In the genomic region with DNA sequence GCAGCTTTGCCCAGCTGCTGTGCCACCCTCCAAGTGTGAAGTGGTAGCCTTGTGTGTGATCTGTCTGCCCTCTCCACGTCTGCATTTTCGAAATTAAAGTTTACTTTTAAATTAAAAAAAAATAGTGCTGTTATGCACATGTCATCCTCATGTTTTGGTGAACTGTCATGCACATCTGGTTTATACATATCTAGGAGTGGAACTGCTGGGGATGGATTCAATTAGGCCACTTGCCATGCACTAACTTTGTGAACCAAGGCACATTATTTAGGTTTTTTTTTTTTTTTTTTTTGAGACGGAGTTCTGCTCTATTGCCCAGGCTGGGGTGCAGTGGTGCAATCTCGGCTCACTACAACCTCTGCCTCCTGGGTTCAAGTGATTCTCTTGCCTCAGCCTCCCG, we compare ENCODE assay signal across 29 cellular contexts. TPM values are rescaled to one million over a fixed set of nuclear protein-coding genes. Genes with fewer than 3 reads are reported as not detected.
DNase-seq lines count a peak whose midpoint lies in the region; ATAC-seq, FAIRE-seq and TF ChIP-seq lines count a peak whose summit lies in the region.
"Had no signal": no experiment of that assay in that cellular context is flagged by ENCODE, and none has a peak within 500 bp of the region (broad histone marks: within the 10 kb centered on the region; RNA-seq: fewer than 3 reads in every experiment).

No MANE protein-coding gene starts in this region.

- H3K4me1 ChIP-seq in CD8-positive, alpha-beta T cell (ENCODE audit: insufficient read depth, low read length) = peaks cover 57% of the 10 kb centered on the region
- peaks cover 79% of the 10 kb centered on the region for H3K4me1 ChIP-seq in OCI-LY1 (ENCODE audit: insufficient read depth, low read length, severe bottlenecking)
- no peaks in the 10 kb centered on the region for H3K4me1 ChIP-seq in pancreas

- no peak overlapping the region for H3K4me3 Mint-ChIP-seq in CD8-positive, alpha-beta T cell
- H3K4me3 Mint-ChIP-seq: CD14-positive monocyte, GM23338 had no signal

- H3K27ac ChIP-seq in CD8-positive, alpha-beta T cell (ENCODE audit: low read depth, low read length) = no peak overlapping the region
- peak overlapping the region; percentile 92 for H3K27ac ChIP-seq in OCI-LY1 (ENCODE audit: low read depth, low read length, poor library complexity, severe bottlenecking)
- no peak overlapping the region for H3K27ac ChIP-seq in pancreas

- peak overlapping the region; percentile 17; the same call in 1 of the 2 replicates for H3K9ac ChIP-seq in OCI-LY1 (ENCODE audit: low read length)

- POLR2A ChIA-PET in BJ (lab: Charles Lee) = no interaction called here
- POLR2A ChIA-PET in CD8-positive, alpha-beta T cell (lab: Charles Lee) = interaction anchor here (1.4 kb wide), 1 partner anchor 14 kb away, joined by 3 read pairs; no protein-coding TSS in a partner anchor

- H3K9me2 ChIP-seq in OCI-LY1 (ENCODE audit: low read depth, low read length) = no peaks in the 10 kb centered on the region

- H3K9me3 ChIP-seq in CD8-positive, alpha-beta T cell (ENCODE audit: low read length) = no peaks in the 10 kb centered on the region
- no peaks in the 10 kb centered on the region for H3K9me3 ChIP-seq in OCI-LY1 (ENCODE audit: low read length)
- H3K9me3 ChIP-seq in pancreas = no peaks in the 10 kb centered on the region
- H3K9me3 ChIP-seq: Caco-2 had no signal

- H3K27me3 Mint-ChIP-seq in CD8-positive, alpha-beta T cell (ENCODE audit: low read depth) = no peaks in the 10 kb centered on the region

- TF ChIP-seq CTCF in BJ (IDR thresholded peaks at IDR 0.05; ENCODE audit: insufficient read depth, low read depth, low read length) (no peak), OCI-LY1 (IDR thresholded peaks at IDR 0.05; ENCODE audit: low read length) (no peak), pancreas (IDR thresholded peaks at IDR 0.05) (no peak)
- TF ChIP-seq CTCF in CD8-positive, alpha-beta T cell (IDR thresholded peaks at IDR 0.05) = no peak

- H3K4me1 Mint-ChIP-seq in CD8-positive, alpha-beta T cell (ENCODE audit: low read depth) = peaks cover 65% of the 10 kb centered on the region

- DNase-seq in BJ (ENCODE audit: low read depth) (peak; percentile 7), fibroblast of gingiva (ENCODE audit: low read depth) (peak; percentile 73), SIG-M5 (lab: John Stamatoyannopoulos, UW) (no peak), pancreas (no peak)
- no peak for DNase-seq in CD8-positive, alpha-beta T cell
- no peak for DNase-seq in stimulated activated CD4-positive, alpha-beta T cell treated with anti-CD3 and anti-CD28 coated beads, Interleukin-15, amount 100 ng/mL, for 24 hours
- DNase-seq: Caco-2, DMS 273 treated with DMSO at 0.1 percent for 48 hours, DND-41, HCEC 1CT, Kasumi-1, NCI-H1694 treated with DMSO at 0.1 percent for 48 hours, NCI-H2081 treated with DMSO at 0.1 percent for 48 hours, NCI-H2171 treated with DMSO at 0.1 percent for 48 hours, NCI-H524 treated with DMSO at 0.1 percent for 48 hours, NCI-H82, OCI-M1, SW 1271 had no signal

- no peaks in the 10 kb centered on the region for H4K20me1 ChIP-seq in OCI-LY1 (ENCODE audit: insufficient read depth, low read length)

- H3F3A ChIP-seq in OCI-LY1 (ENCODE audit: insufficient read depth, low read length) = peaks cover 4% of the 10 kb centered on the region; the same call in 1 of the 2 replicates

- H3K4me3 ChIP-seq in BJ (ENCODE audit: low read depth, low read length) (no peak overlapping the region), OCI-LY1 (ENCODE audit: low read depth, low read length, poor library complexity, severe bottlenecking) (no peak overlapping the region), pancreas (no peak overlapping the region)
- H3K4me3 ChIP-seq in CD8-positive, alpha-beta T cell (ENCODE audit: low read depth, low read length) = no peak overlapping the region
- H3K4me3 ChIP-seq: GM23338 had no signal

- H3K9me3 Mint-ChIP-seq in CD8-positive, alpha-beta T cell = no peaks in the 10 kb centered on the region
- H3K9me3 Mint-ChIP-seq: GM23338 had no signal

- H3K36me3 ChIP-seq in BJ (ENCODE audit: control insufficient read depth, insufficient read depth, low read length) (no peaks in the 10 kb centered on the region), OCI-LY1 (ENCODE audit: insufficient read depth, low read length) (peaks cover 11% of the 10 kb centered on the region), pancreas (no peaks in the 10 kb centered on the region)
- no peaks in the 10 kb centered on the region for H3K36me3 ChIP-seq in CD8-positive, alpha-beta T cell (ENCODE audit: insufficient read depth, low read length)

- 65 to 72% methylated on average over 5 of the region's 5 CpGs for WGBS in pancreas, 2 donors

- H3K36me3 Mint-ChIP-seq in CD8-positive, alpha-beta T cell = no peaks in the 10 kb centered on the region

- H2AFZ ChIP-seq in OCI-LY1 (ENCODE audit: low read length) = no peak overlapping the region
- H2AFZ ChIP-seq: GM23338 had no signal

- no peak for FAIRE-seq in pancreas (lab: Jason Lieb, UNC)
- FAIRE-seq: GM12892, RCC 7860 had no signal

- no peaks in the 10 kb centered on the region for H3K79me2 ChIP-seq in OCI-LY1 (ENCODE audit: insufficient read depth, low read length)

- ATAC-seq in CD8-positive, alpha-beta T cell = no peak
- ATAC-seq in HG02623 (IDR thresholded peaks at IDR 0.05; ENCODE audit: unreplicated experiment) (no peak), pancreas (no peak)
- ATAC-seq: GM23338, Right ventricle myocardium inferior had no signal

- CTCF ChIA-PET in BJ (lab: Yijun Ruan, JAX) = interaction anchor here (1.1 to 1.2 kb wide), 2 partner anchors 14 to 27 kb away, joined by 3 read pairs; no protein-coding TSS in a partner anchor
- CTCF ChIA-PET in CD8-positive, alpha-beta T cell (lab: Charles Lee) = interaction anchor here (3.8 kb wide), 1 partner anchor 27 kb away, joined by 15 read pairs; no protein-coding TSS in a partner anchor

- no peak overlapping the region for H3K4me2 ChIP-seq in OCI-LY1 (ENCODE audit: low read length)
- H3K4me2 ChIP-seq: GM23338 had no signal

- H3K27me3 ChIP-seq in BJ (ENCODE audit: control insufficient read depth, insufficient read depth, low read length) (no peaks in the 10 kb centered on the region), OCI-LY1 (ENCODE audit: insufficient read depth, low read length) (no peaks in the 10 kb centered on the region), pancreas (no peaks in the 10 kb centered on the region)
- no peaks in the 10 kb centered on the region for H3K27me3 ChIP-seq in CD8-positive, alpha-beta T cell (ENCODE audit: insufficient read depth, low read length)

- intact Hi-C loops in CD8-positive, alpha-beta T cell (cut with DNase I, micrococcal nuclease) = loop anchor here (5.0 kb wide), 2 partner anchors 61 to 131 kb away; a partner anchor contains a TSS
- intact Hi-C loops in pancreas (cut with DNase I) = no loop called here

- peak overlapping the region; percentile 76 for H3K27ac Mint-ChIP-seq in CD8-positive, alpha-beta T cell
- H3K27ac Mint-ChIP-seq: CD14-positive monocyte, GM23338 had no signal

RNA-seq across cellular contexts. Expression of a gene that starts 3.6 kb away (rescaled TPM):
- polyA plus RNA-seq in BJ (2011; rRNA removed) (not detected in 2 replicates), pancreas (not detected)
- not detected in 2 replicates for polyA minus RNA-seq in BJ (2011; rRNA and poly(A)+ RNA removed)
- total RNA-seq in CD8-positive, alpha-beta T cell = not detected
- not detected for total RNA-seq in pancreas
- total RNA-seq: A673, Caco-2, G401, GM23338, MCF 10A, Right ventricle myocardium inferior, SK-MEL-5 had no signal
- polyA plus RNA-seq: CD14-positive monocyte, GM23338 had no signal

RNA-seq across cellular contexts. Expression of a gene that starts 56.3 kb away (rescaled TPM):
- polyA plus RNA-seq in BJ (2011; rRNA removed) (6.4 and 9.8 TPM in 2 replicates), pancreas (10 to 100 TPM in 1 of 2 donors, 1 to 10 TPM in 1; 4.7 to 14.5 TPM)
- 13.2 and 13.4 TPM in 2 replicates for polyA minus RNA-seq in BJ (2011; rRNA and poly(A)+ RNA removed)
- 1 to 10 TPM in 1 of 2 experiments, under 1 TPM in 1; 0.49 to 1.1 TPM for total RNA-seq in CD8-positive, alpha-beta T cell
- total RNA-seq in pancreas = 1 to 10 TPM; 4.7 to 8.0 (median 5.7) TPM

Comparison
In these comparisons a context has a peak if more than half of its experiments do, and no peak if none do; other contexts are left out.
1. DNase-seq: peak in BJ (single experiment) and fibroblast of gingiva (single experiment); none in CD8-positive, alpha-beta T cell (0 of 7), SIG-M5 (single experiment), stimulated activated CD4-positive, alpha-beta T cell treated with anti-CD3 and anti-CD28 coated beads, Interleukin-15, amount 100 ng/mL, for 24 hours (single experiment) and pancreas (0 of 6).
2. intact Hi-C loops: an anchor here in CD8-positive, alpha-beta T cell (5.0 kb wide); none called in pancreas.